In genomic region chr17:31511583-31511982, GRCh38 we compare ENCODE assay signal across 13 cellular contexts.
DNase-seq lines count a peak whose midpoint lies in the region; ATAC-seq and TF ChIP-seq lines count a peak whose summit lies in the region.
"Had no signal": no experiment of that assay in that cellular context is flagged by ENCODE, and none has a peak within 500 bp of the region (broad histone marks: within the 10 kb centered on the region; RNA-seq: fewer than 3 reads in every experiment).

No MANE protein-coding gene starts in this region.

- no peak for DNase-seq in activated CD4-positive, alpha-beta memory T cell treated with anti-CD3 and anti-CD28 coated beads for 36 hours
- no peak for DNase-seq in activated CD4-positive, alpha-beta memory T cell treated with anti-CD3 and anti-CD28 coated beads, Interleukin-2, amount 10 ng/mL, durations not matched to agents 7 days and 5 days
- no peak for DNase-seq in activated CD8-positive, alpha-beta T cell treated with anti-CD3 and anti-CD28 coated beads for 36 hours
- peak; percentile 66 to 69 for DNase-seq in hippocampal formation (lab: John Stamatoyannopoulos, UW)
- peak in 8 of 10 donors; percentile 48 to 94 (median 65) for DNase-seq in posterior cingulate gyrus
- DNase-seq in COLO668 (lab: John Stamatoyannopoulos, UW; ENCODE audit: unreplicated experiment), result no peak
- DNase-seq: GM23248; KG1; NCI-H2171; stimulated activated naive B cell treated with anti-CD40 and anti-IgM and Interleukin-4, amounts not matched to agents 10 μg/mL and 1 μg/mL and 100 μg/mL, for 72 hours had no signal

- POLR2A ChIA-PET in activated CD4-positive, alpha-beta memory T cell treated with anti-CD3 and anti-CD28 coated beads for 36 hours (lab: Charles Lee), result interaction anchor here (0.7 to 3.7 kb wide), 3 partner anchors 17 to 72 kb away, joined by 3 to 39 read pairs (median 3); no protein-coding TSS in a partner anchor
- POLR2A ChIA-PET in activated CD4-positive, alpha-beta memory T cell treated with anti-CD3 and anti-CD28 coated beads, Interleukin-2, amount 10 ng/mL, durations not matched to agents 7 days and 5 days (lab: Charles Lee), result interaction anchor here (1.2 to 8.4 kb wide), 5 partner anchors 11 to 195 kb away, joined by 3 to 314 read pairs (median 21); no protein-coding TSS in a partner anchor
- POLR2A ChIA-PET in activated CD8-positive, alpha-beta T cell treated with anti-CD3 and anti-CD28 coated beads for 36 hours (lab: Charles Lee), result interaction anchor here (0.6 to 6.9 kb wide), 6 partner anchors 8 to 38 kb away, joined by 3 to 175 read pairs (median 4); no protein-coding TSS in a partner anchor

- no peak for ATAC-seq in activated CD8-positive, alpha-beta T cell treated with anti-CD3 and anti-CD28 coated beads for 36 hours
- no peak for ATAC-seq in stimulated activated memory B cell treated with anti-CD40 and anti-IgM and Interleukin-4, amounts not matched to agents 10 μg/mL and 1 μg/mL and 100 μg/mL, for 72 hours
- no peak for ATAC-seq in GM21529 (IDR thresholded peaks at IDR 0.05; ENCODE audit: unreplicated experiment)
- ATAC-seq: GM12878; stimulated activated naive B cell treated with anti-CD40 and anti-IgM and Interleukin-4, amounts not matched to agents 10 μg/mL and 1 μg/mL and 100 μg/mL, for 72 hours had no signal

- peaks cover 2% of the 10 kb centered on the region for H3K36me3 Mint-ChIP-seq in activated CD4-positive, alpha-beta memory T cell treated with anti-CD3 and anti-CD28 coated beads for 36 hours
- H3K36me3 Mint-ChIP-seq in activated CD4-positive, alpha-beta memory T cell treated with anti-CD3 and anti-CD28 coated beads, Interleukin-2, amount 10 ng/mL, durations not matched to agents 7 days and 5 days (ENCODE audit: low read depth), result peaks cover 1% of the 10 kb centered on the region
- peaks cover 8% of the 10 kb centered on the region for H3K36me3 Mint-ChIP-seq in activated CD8-positive, alpha-beta T cell treated with anti-CD3 and anti-CD28 coated beads for 36 hours (ENCODE audit: low read depth)
- no peaks in the 10 kb centered on the region for H3K36me3 Mint-ChIP-seq in stimulated activated memory B cell treated with anti-CD40 and anti-IgM and Interleukin-4, amounts not matched to agents 10 μg/mL and 1 μg/mL and 100 μg/mL, for 72 hours

- peaks cover 53% of the 10 kb centered on the region for H3K4me1 Mint-ChIP-seq in activated CD4-positive, alpha-beta memory T cell treated with anti-CD3 and anti-CD28 coated beads for 36 hours (ENCODE audit: low read depth)
- H3K4me1 Mint-ChIP-seq in activated CD4-positive, alpha-beta memory T cell treated with anti-CD3 and anti-CD28 coated beads, Interleukin-2, amount 10 ng/mL, durations not matched to agents 7 days and 5 days, result peaks cover 47% of the 10 kb centered on the region
- peaks cover 68% of the 10 kb centered on the region for H3K4me1 Mint-ChIP-seq in activated CD8-positive, alpha-beta T cell treated with anti-CD3 and anti-CD28 coated beads for 36 hours (ENCODE audit: low read depth)
- H3K4me1 Mint-ChIP-seq in stimulated activated memory B cell treated with anti-CD40 and anti-IgM and Interleukin-4, amounts not matched to agents 10 μg/mL and 1 μg/mL and 100 μg/mL, for 72 hours, result peaks cover 75% of the 10 kb centered on the region

- CTCF ChIA-PET in activated CD4-positive, alpha-beta memory T cell treated with anti-CD3 and anti-CD28 coated beads for 36 hours (lab: Charles Lee), result interaction anchor here (0.7 to 1.8 kb wide), 7 partner anchors 11 to 331 kb away, joined by 3 to 5 read pairs (median 4); no protein-coding TSS in a partner anchor
- CTCF ChIA-PET in activated CD4-positive, alpha-beta memory T cell treated with anti-CD3 and anti-CD28 coated beads, Interleukin-2, amount 10 ng/mL, durations not matched to agents 7 days and 5 days (lab: Charles Lee), result interaction anchor here (3.3 kb wide), 1 partner anchor 75 kb away, joined by 18 read pairs; no protein-coding TSS in a partner anchor
- CTCF ChIA-PET in activated CD8-positive, alpha-beta T cell treated with anti-CD3 and anti-CD28 coated beads for 36 hours (lab: Charles Lee), result interaction anchor here (1.2 to 4.5 kb wide), 7 partner anchors 12 to 331 kb away, joined by 3 to 79 read pairs (median 8); no protein-coding TSS in a partner anchor

- intact Hi-C loops in activated CD4-positive, alpha-beta memory T cell treated with anti-CD3 and anti-CD28 coated beads for 36 hours (cut with micrococcal nuclease), result no loop called here
- intact Hi-C loops in activated CD8-positive, alpha-beta T cell treated with anti-CD3 and anti-CD28 coated beads for 36 hours (cut with micrococcal nuclease), result no loop called here
- intact Hi-C loops in posterior cingulate gyrus (cut with DNase I), result no loop called here

- no peaks in the 10 kb centered on the region for H3K27me3 Mint-ChIP-seq in activated CD4-positive, alpha-beta memory T cell treated with anti-CD3 and anti-CD28 coated beads for 36 hours
- no peaks in the 10 kb centered on the region for H3K27me3 Mint-ChIP-seq in activated CD4-positive, alpha-beta memory T cell treated with anti-CD3 and anti-CD28 coated beads, Interleukin-2, amount 10 ng/mL, durations not matched to agents 7 days and 5 days
- H3K27me3 Mint-ChIP-seq in activated CD8-positive, alpha-beta T cell treated with anti-CD3 and anti-CD28 coated beads for 36 hours, result no peaks in the 10 kb centered on the region
- H3K27me3 Mint-ChIP-seq in stimulated activated memory B cell treated with anti-CD40 and anti-IgM and Interleukin-4, amounts not matched to agents 10 μg/mL and 1 μg/mL and 100 μg/mL, for 72 hours, result no peaks in the 10 kb centered on the region
- H3K27me3 Mint-ChIP-seq: stimulated activated naive B cell treated with anti-CD40 and anti-IgM and Interleukin-4, amounts not matched to agents 10 μg/mL and 1 μg/mL and 100 μg/mL, for 72 hours had no signal

- peak overlapping the region; percentile 99 for H3K27ac Mint-ChIP-seq in activated CD4-positive, alpha-beta memory T cell treated with anti-CD3 and anti-CD28 coated beads for 36 hours
- no peak overlapping the region for H3K27ac Mint-ChIP-seq in activated CD4-positive, alpha-beta memory T cell treated with anti-CD3 and anti-CD28 coated beads, Interleukin-2, amount 10 ng/mL, durations not matched to agents 7 days and 5 days
- H3K27ac Mint-ChIP-seq in activated CD8-positive, alpha-beta T cell treated with anti-CD3 and anti-CD28 coated beads for 36 hours, result peak overlapping the region; percentile 98
- H3K27ac Mint-ChIP-seq in stimulated activated memory B cell treated with anti-CD40 and anti-IgM and Interleukin-4, amounts not matched to agents 10 μg/mL and 1 μg/mL and 100 μg/mL, for 72 hours, result no peak overlapping the region

- no peaks in the 10 kb centered on the region for H3K9me3 Mint-ChIP-seq in activated CD4-positive, alpha-beta memory T cell treated with anti-CD3 and anti-CD28 coated beads for 36 hours
- no peaks in the 10 kb centered on the region for H3K9me3 Mint-ChIP-seq in activated CD4-positive, alpha-beta memory T cell treated with anti-CD3 and anti-CD28 coated beads, Interleukin-2, amount 10 ng/mL, durations not matched to agents 7 days and 5 days
- no peaks in the 10 kb centered on the region for H3K9me3 Mint-ChIP-seq in activated CD8-positive, alpha-beta T cell treated with anti-CD3 and anti-CD28 coated beads for 36 hours
- H3K9me3 Mint-ChIP-seq in stimulated activated memory B cell treated with anti-CD40 and anti-IgM and Interleukin-4, amounts not matched to agents 10 μg/mL and 1 μg/mL and 100 μg/mL, for 72 hours, result no peaks in the 10 kb centered on the region
- H3K9me3 Mint-ChIP-seq: stimulated activated naive B cell treated with anti-CD40 and anti-IgM and Interleukin-4, amounts not matched to agents 10 μg/mL and 1 μg/mL and 100 μg/mL, for 72 hours had no signal

- no peak for TF ChIP-seq CTCF in activated CD8-positive, alpha-beta T cell treated with anti-CD3 and anti-CD28 coated beads for 36 hours (IDR thresholded peaks at IDR 0.05)

- no peak overlapping the region for H3K4me3 Mint-ChIP-seq in activated CD4-positive, alpha-beta memory T cell treated with anti-CD3 and anti-CD28 coated beads for 36 hours
- H3K4me3 Mint-ChIP-seq in activated CD4-positive, alpha-beta memory T cell treated with anti-CD3 and anti-CD28 coated beads, Interleukin-2, amount 10 ng/mL, durations not matched to agents 7 days and 5 days, result no peak overlapping the region
- H3K4me3 Mint-ChIP-seq in activated CD8-positive, alpha-beta T cell treated with anti-CD3 and anti-CD28 coated beads for 36 hours, result no peak overlapping the region
- no peak overlapping the region for H3K4me3 Mint-ChIP-seq in stimulated activated memory B cell treated with anti-CD40 and anti-IgM and Interleukin-4, amounts not matched to agents 10 μg/mL and 1 μg/mL and 100 μg/mL, for 72 hours
- H3K4me3 Mint-ChIP-seq: stimulated activated naive B cell treated with anti-CD40 and anti-IgM and Interleukin-4, amounts not matched to agents 10 μg/mL and 1 μg/mL and 100 μg/mL, for 72 hours had no signal

Comparison
In these comparisons a context has a peak if more than half of its experiments do, and no peak if none do; other contexts are left out.
1. H3K27ac Mint-ChIP-seq: peak in activated CD4-positive, alpha-beta memory T cell treated with anti-CD3 and anti-CD28 coated beads for 36 hours (single experiment) and activated CD8-positive, alpha-beta T cell treated with anti-CD3 and anti-CD28 coated beads for 36 hours (single experiment); none in activated CD4-positive, alpha-beta memory T cell treated with anti-CD3 and anti-CD28 coated beads, Interleukin-2, amount 10 ng/mL, durations not matched to agents 7 days and 5 days (single experiment) and stimulated activated memory B cell treated with anti-CD40 and anti-IgM and Interleukin-4, amounts not matched to agents 10 μg/mL and 1 μg/mL and 100 μg/mL, for 72 hours (single experiment).
2. DNase-seq: peak in hippocampal formation (2 of 2) and posterior cingulate gyrus (8 of 10); none in activated CD4-positive, alpha-beta memory T cell treated with anti-CD3 and anti-CD28 coated beads for 36 hours (single experiment), activated CD4-positive, alpha-beta memory T cell treated with anti-CD3 and anti-CD28 coated beads, Interleukin-2, amount 10 ng/mL, durations not matched to agents 7 days and 5 days (single experiment), activated CD8-positive, alpha-beta T cell treated with anti-CD3 and anti-CD28 coated beads for 36 hours (single experiment) and COLO668 (single experiment).